8 cellular contexts compared by ENCODE assay signal in genomic region chr16:30567160-30567990, GRCh38. TPM values are rescaled to one million over a fixed set of nuclear protein-coding genes. Genes with fewer than 3 reads are reported as not detected.
DNase-seq lines count a peak whose midpoint lies in the region; ATAC-seq and TF ChIP-seq lines count a peak whose summit lies in the region.

No MANE protein-coding gene starts in this region.

- H3K9me2 ChIP-seq in PC-9 (ENCODE audit: insufficient read depth): no peaks in the 10 kb centered on the region
- no peaks in the 10 kb centered on the region for H3K9me2 ChIP-seq in neural cell (ENCODE audit: insufficient read depth, low read length)

- peak overlapping the region; percentile 50 for H3K4me2 ChIP-seq in PC-9
- peak overlapping the region; percentile 2 for H3K4me2 ChIP-seq in neural cell (ENCODE audit: low read length)
- H3K4me2 ChIP-seq in mesendoderm (ENCODE audit: low read length): no peak overlapping the region

- no CpG with 5 or more reads among the region's 14 CpGs for WGBS in mesendoderm (ENCODE audit: extremely low coverage, insufficient coverage, low lambda C conversion rate)

- no peak overlapping the region for H4K8ac ChIP-seq in mesendoderm (ENCODE audit: low read depth, low read length)

- CTCF ChIA-PET in AG04450 (lab: Charles Lee): interaction anchor here (0.6 kb wide), 1 partner anchor 18 kb away, joined by 5 read pairs; no protein-coding TSS in a partner anchor
- CTCF ChIA-PET in PC-9 (lab: Charles Lee): interaction anchor here (0.9 kb wide), 1 partner anchor 31 kb away, joined by 4 read pairs; no protein-coding TSS in a partner anchor
- CTCF ChIA-PET in activated naive CD4-positive, alpha-beta T cell treated with anti-CD3 and anti-CD28 coated beads, Interleukin-2, amount 10 ng/mL, durations not matched to agents 7 days and 5 days (lab: Charles Lee): interaction anchor here (0.6 to 2.1 kb wide), 2 partner anchors 9 to 63 kb away, joined by 3 to 7 read pairs; partner anchors contain the start of gene ZNF764

- peaks cover 51% of the 10 kb centered on the region for H3K4me1 Mint-ChIP-seq in activated naive CD4-positive, alpha-beta T cell treated with anti-CD3 and anti-CD28 coated beads, Interleukin-2, amount 10 ng/mL, durations not matched to agents 7 days and 5 days

- H3K79me2 ChIP-seq in PC-9 (ENCODE audit: low read depth) (0 out of 2 replicates have a peak, but pooled peaks cover 4% of the 10 kb centered on the region), neural cell (replicated peaks; ENCODE audit: insufficient read depth, low read length) (no peaks in the 10 kb centered on the region), mesendoderm (ENCODE audit: control insufficient read depth, insufficient read depth, low read length) (no peaks in the 10 kb centered on the region)

- no peaks in the 10 kb centered on the region for H4K20me1 ChIP-seq in PC-9 (ENCODE audit: insufficient read depth)
- no peaks in the 10 kb centered on the region for H4K20me1 ChIP-seq in neural cell (ENCODE audit: insufficient read depth)

- no peak for ATAC-seq in HG02588 (IDR thresholded peaks at IDR 0.05; ENCODE audit: unreplicated experiment)
- no peak for ATAC-seq in HG03039 (IDR thresholded peaks at IDR 0.05; ENCODE audit: unreplicated experiment)

- H3K36me3 ChIP-seq in PC-9 (ENCODE audit: low read depth) (no peaks in the 10 kb centered on the region), neural cell (ENCODE audit: insufficient read depth, low read length) (no peaks in the 10 kb centered on the region), mesendoderm (ENCODE audit: control insufficient read depth, insufficient read depth, low read length) (no peaks in the 10 kb centered on the region)

- DNase-seq in AG04450 (ENCODE audit: low read depth, low spot score): no peak
- peak in 1 of 2 experiments; percentile 57 for DNase-seq in PC-9
- peak; percentile 29 for DNase-seq in activated naive CD4-positive, alpha-beta T cell treated with anti-CD3 and anti-CD28 coated beads, Interleukin-2, amount 10 ng/mL, durations not matched to agents 7 days and 5 days
- no peak for DNase-seq in NCI-H1694 treated with DMSO at 0.1 percent for 48 hours (lab: John Stamatoyannopoulos, UW)
- DNase-seq in mesendoderm: no peak

- H3K27ac ChIP-seq in AG04450 (ENCODE audit: low read depth, low read length) (peak overlapping the region; percentile 31), PC-9 (peak overlapping the region; percentile 57), neural cell (ENCODE audit: low read length) (peak overlapping the region; percentile 76), mesendoderm (ENCODE audit: low read depth, low read length) (no peak overlapping the region)

- POLR2A ChIA-PET in AG04450 (lab: Yijun Ruan, JAX): interaction anchor here (1.0 to 1.4 kb wide), 2 partner anchors 9 to 160 kb away, joined by 3 to 12 read pairs; partner anchors contain the start of genes ZNF764 and ZNF771
- POLR2A ChIA-PET in PC-9 (lab: Charles Lee; ENCODE audit: unreplicated experiment): interaction anchor here (0.7 kb wide), 1 partner anchor 9 kb away, joined by 11 read pairs; no protein-coding TSS in a partner anchor

- H2BK15ac ChIP-seq in mesendoderm (replicated peaks; ENCODE audit: low read depth): no peak overlapping the region

- no peak overlapping the region for H3K4me3 Mint-ChIP-seq in activated naive CD4-positive, alpha-beta T cell treated with anti-CD3 and anti-CD28 coated beads, Interleukin-2, amount 10 ng/mL, durations not matched to agents 7 days and 5 days

- H3K79me1 ChIP-seq in mesendoderm (ENCODE audit: low read length): no peaks in the 10 kb centered on the region

- no peak overlapping the region for H3K23ac ChIP-seq in mesendoderm (ENCODE audit: low read length)

- intact Hi-C loops in PC-9 (cut with micrococcal nuclease; ENCODE audit: unreplicated experiment): no loop called here

- no peak overlapping the region for H3K18ac ChIP-seq in mesendoderm (ENCODE audit: low read length)

- H3K9me3 ChIP-seq in AG04450 (ENCODE audit: control insufficient read depth, insufficient read depth, low read length): no peaks in the 10 kb centered on the region; the same call in 1 of the 2 replicates
- no peaks in the 10 kb centered on the region for H3K9me3 ChIP-seq in PC-9 (ENCODE audit: insufficient read depth, low read depth)
- H3K9me3 ChIP-seq in neural cell (ENCODE audit: low read length): no peaks in the 10 kb centered on the region

- H2AFZ ChIP-seq in PC-9: no peak overlapping the region
- H2AFZ ChIP-seq in neural cell (ENCODE audit: low read depth, low read length): no peak overlapping the region

- no TSS peak for BruUV-seq in PC-9 (replicated peaks; lab: Mats Ljungman, UMichigan)

- H3K56ac ChIP-seq in mesendoderm (ENCODE audit: low read length): no peak overlapping the region

- peaks cover 9% of the 10 kb centered on the region for H3K36me3 Mint-ChIP-seq in activated naive CD4-positive, alpha-beta T cell treated with anti-CD3 and anti-CD28 coated beads, Interleukin-2, amount 10 ng/mL, durations not matched to agents 7 days and 5 days

- H3K27ac Mint-ChIP-seq in activated naive CD4-positive, alpha-beta T cell treated with anti-CD3 and anti-CD28 coated beads, Interleukin-2, amount 10 ng/mL, durations not matched to agents 7 days and 5 days: peak overlapping the region; percentile 99

- no peak overlapping the region for H4K5ac ChIP-seq in mesendoderm (ENCODE audit: low read length)

- H2BK120ac ChIP-seq in mesendoderm (ENCODE audit: low read depth, low read length): no peak overlapping the region

- TF ChIP-seq CTCF in AG04450 (IDR thresholded peaks at IDR 0.05; ENCODE audit: low read depth, low read length): no peak
- TF ChIP-seq CTCF in PC-9 (conservative IDR thresholded peaks at IDR 0.05): no peak
- no peak for TF ChIP-seq CTCF in neural cell (IDR thresholded peaks at IDR 0.05; ENCODE audit: poor library complexity, severe bottlenecking)

- peaks cover 4% of the 10 kb centered on the region for H3K27me3 ChIP-seq in AG04450 (ENCODE audit: control insufficient read depth, insufficient read depth, low read length)
- no peaks in the 10 kb centered on the region for H3K27me3 ChIP-seq in PC-9 (ENCODE audit: insufficient read depth, low read depth)
- H3K27me3 ChIP-seq in neural cell (ENCODE audit: insufficient read depth, low read depth, low read length): no peaks in the 10 kb centered on the region
- H3K27me3 ChIP-seq in mesendoderm (ENCODE audit: insufficient read depth, low read length, poor library complexity): no peaks in the 10 kb centered on the region

- no peak for TF ChIP-seq RAD21 in neural cell (conservative IDR thresholded peaks at IDR 0.05)

- no peak overlapping the region for H2AK5ac ChIP-seq in mesendoderm (ENCODE audit: low read length)

- H3K27me3 Mint-ChIP-seq in activated naive CD4-positive, alpha-beta T cell treated with anti-CD3 and anti-CD28 coated beads, Interleukin-2, amount 10 ng/mL, durations not matched to agents 7 days and 5 days: peaks cover 10% of the 10 kb centered on the region

- no peak overlapping the region for H3K4ac ChIP-seq in mesendoderm (ENCODE audit: low read depth, low read length)

- H3K9me3 Mint-ChIP-seq in activated naive CD4-positive, alpha-beta T cell treated with anti-CD3 and anti-CD28 coated beads, Interleukin-2, amount 10 ng/mL, durations not matched to agents 7 days and 5 days: no peaks in the 10 kb centered on the region

- peaks cover 31% of the 10 kb centered on the region for H3F3A ChIP-seq in PC-9 (ENCODE audit: insufficient read depth, low read depth)
- H3F3A ChIP-seq in neural cell (ENCODE audit: insufficient read depth, low read length, poor library complexity, severe bottlenecking): peaks cover 7% of the 10 kb centered on the region

- H3K9ac ChIP-seq in neural cell (ENCODE audit: low read length) (peak overlapping the region; percentile 41), mesendoderm (ENCODE audit: low read length) (no peak overlapping the region)

- H3K4me3 ChIP-seq in AG04450 (ENCODE audit: low read depth, low read length): no peak overlapping the region
- no peak overlapping the region for H3K4me3 ChIP-seq in PC-9
- H3K4me3 ChIP-seq in neural cell (ENCODE audit: low read length): peak overlapping the region; percentile 53
- no peak overlapping the region for H3K4me3 ChIP-seq in mesendoderm (ENCODE audit: low read length)

- no peak for TF ChIP-seq EP300 in neural cell (conservative IDR thresholded peaks at IDR 0.05; ENCODE audit: poor library complexity, severe bottlenecking)

- H2BK5ac ChIP-seq in mesendoderm (ENCODE audit: low read length): no peak overlapping the region

- H3K4me1 ChIP-seq in PC-9 (replicated peaks; ENCODE audit: insufficient read depth) (peaks cover 34% of the 10 kb centered on the region), mesendoderm (ENCODE audit: control insufficient read depth, low read depth, low read length) (no peaks in the 10 kb centered on the region)

RNA-seq across cellular contexts. Expression of gene ZNF688, which starts 4.1 kb away (rescaled TPM):
- polyA plus RNA-seq in AG04450 (2011; rRNA removed) (5.5 and 6.8 TPM in 2 replicates), neural cell (26.9 and 28.4 TPM in 2 replicates)
- polyA minus RNA-seq in AG04450 (2011; rRNA and poly(A)+ RNA removed): 1.1 and 2.3 TPM in 2 replicates
- total RNA-seq in PC-9 (2021): 13.1 and 25.7 TPM in 2 replicates
- polyA minus RNA-seq in neural cell: 12.4 and 13.8 TPM in 2 replicates
- polyA plus RNA-seq in mesendoderm (2013, experiment 1 of 2): 2.2 TPM
- 2.3 TPM for polyA plus RNA-seq in mesendoderm (2013, experiment 2 of 2)

RNA-seq across cellular contexts. Expression of gene ZNF764, which starts 9.2 kb away (rescaled TPM):
- polyA plus RNA-seq in AG04450 (2011; rRNA removed) (2.5 and 3.2 TPM in 2 replicates), neural cell (10.5 and 14.9 TPM in 2 replicates)
- 2.9 and 3.0 TPM in 2 replicates for polyA minus RNA-seq in AG04450 (2011; rRNA and poly(A)+ RNA removed)
- total RNA-seq in PC-9 (2021): 12.3 and 12.4 TPM in 2 replicates
- polyA minus RNA-seq in neural cell: 26.3 and 28.1 TPM in 2 replicates
- 3.5 TPM for polyA plus RNA-seq in mesendoderm (2013, experiment 1 of 2)
- 3.3 TPM for polyA plus RNA-seq in mesendoderm (2013, experiment 2 of 2)

RNA-seq across cellular contexts. Expression of gene ZNF785, which starts 18.1 kb away (rescaled TPM):
- 4.7 and 6.6 TPM in 2 replicates for polyA plus RNA-seq in AG04450 (2011; rRNA removed)
- polyA minus RNA-seq in AG04450 (2011; rRNA and poly(A)+ RNA removed): 5.4 and 7.0 TPM in 2 replicates
- 30.9 and 39.8 TPM in 2 replicates for total RNA-seq in PC-9 (2021)
- 26.4 and 44.1 TPM in 2 replicates for polyA plus RNA-seq in neural cell
- polyA minus RNA-seq in neural cell: 39.5 and 44.6 TPM in 2 replicates
- 3.8 TPM for polyA plus RNA-seq in mesendoderm (2013, experiment 1 of 2)
- 3.4 TPM for polyA plus RNA-seq in mesendoderm (2013, experiment 2 of 2)

RNA-seq across cellular contexts. Expression of gene ZNF747, which starts 32.7 kb away (rescaled TPM):
- polyA plus RNA-seq in AG04450 (2011; rRNA removed) (4.9 and 5.0 TPM in 2 replicates), neural cell (5.7 and 8.4 TPM in 2 replicates)
- 3.6 and 4.5 TPM in 2 replicates for polyA minus RNA-seq in AG04450 (2011; rRNA and poly(A)+ RNA removed)
- total RNA-seq in PC-9 (2021): 14.5 and 17.9 TPM in 2 replicates
- polyA minus RNA-seq in neural cell: 8.8 and 10.2 TPM in 2 replicates
- polyA plus RNA-seq in mesendoderm (2013, experiment 1 of 2): 5.4 TPM
- 5.2 TPM for polyA plus RNA-seq in mesendoderm (2013, experiment 2 of 2)

RNA-seq across cellular contexts. Expression of gene ZNF768, which starts 41.0 kb away (rescaled TPM):
- polyA plus RNA-seq in AG04450 (2011; rRNA removed): 9.8 and 14.5 TPM in 2 replicates
- polyA minus RNA-seq in AG04450 (2011; rRNA and poly(A)+ RNA removed): 6.0 and 6.3 TPM in 2 replicates
- total RNA-seq in PC-9 (2021): 64.2 and 68.4 TPM in 2 replicates
- 54.4 and 56.5 TPM in 2 replicates for polyA plus RNA-seq in neural cell
- 48.6 and 59.9 TPM in 2 replicates for polyA minus RNA-seq in neural cell
- 20.2 TPM for polyA plus RNA-seq in mesendoderm (2013, experiment 1 of 2)
- polyA plus RNA-seq in mesendoderm (2013, experiment 2 of 2): 20.4 TPM
